ENCODE assay signal across 11 cellular contexts in genomic region chr1:155871390-155871789, GRCh38. TPM values are rescaled to one million over a fixed set of nuclear protein-coding genes. Genes with fewer than 3 reads are reported as not detected.
DNase-seq lines count a peak whose midpoint lies in the region; ATAC-seq and TF ChIP-seq lines count a peak whose summit lies in the region.
"Had no signal": no experiment of that assay in that cellular context is flagged by ENCODE, and none has a peak within 500 bp of the region (broad histone marks: within the 10 kb centered on the region; RNA-seq: fewer than 3 reads in every experiment).

No MANE protein-coding gene starts in this region.

- H3K27me3 Mint-ChIP-seq in activated CD8-positive, alpha-beta T cell treated with anti-CD3 and anti-CD28 coated beads, Interleukin-2, amount 10 ng/mL, durations not matched to agents 7 days and 5 days (ENCODE audit: low read depth): no peaks in the 10 kb centered on the region
- no peaks in the 10 kb centered on the region for H3K27me3 Mint-ChIP-seq in activated CD8-positive, alpha-beta T cell treated with anti-CD3 and anti-CD28 coated beads for 36 hours
- H3K27me3 Mint-ChIP-seq: naive thymus-derived CD8-positive, alpha-beta T cell had no signal

- no peak overlapping the region for H3K4me3 ChIP-seq in right atrium auricular region
- no peak overlapping the region for H3K4me3 ChIP-seq in thyroid gland (replicated peaks in 1 of 3)

- no peaks in the 10 kb centered on the region for H3K9me3 ChIP-seq in right atrium auricular region
- H3K9me3 ChIP-seq in thyroid gland: no peaks in the 10 kb centered on the region

- no peak for TF ChIP-seq CTCF in activated CD8-positive, alpha-beta T cell treated with anti-CD3 and anti-CD28 coated beads for 36 hours (IDR thresholded peaks at IDR 0.05)
- TF ChIP-seq CTCF in right atrium auricular region (IDR thresholded peaks at IDR 0.05) (no peak), thyroid gland (IDR thresholded peaks at IDR 0.05) (no peak), omental fat pad (IDR thresholded peaks at IDR 0.05) (no peak)

- H3K27ac ChIP-seq in right atrium auricular region (peak overlapping the region; percentile 60 to 65), thyroid gland (no peak overlapping the region)

- H3K4me1 Mint-ChIP-seq in activated CD8-positive, alpha-beta T cell treated with anti-CD3 and anti-CD28 coated beads, Interleukin-2, amount 10 ng/mL, durations not matched to agents 7 days and 5 days (ENCODE audit: low read depth): no peaks in the 10 kb centered on the region
- H3K4me1 Mint-ChIP-seq in activated CD8-positive, alpha-beta T cell treated with anti-CD3 and anti-CD28 coated beads for 36 hours (ENCODE audit: low read depth): no peaks in the 10 kb centered on the region
- H3K4me1 Mint-ChIP-seq: naive thymus-derived CD8-positive, alpha-beta T cell had no signal

- 20% methylated on average over 1 of the region's 1 CpG; no CpG with 5 or more reads in 1 of the 2 donors for WGBS in thyroid gland, 2 donors

- no peaks in the 10 kb centered on the region for H3K9me3 Mint-ChIP-seq in activated CD8-positive, alpha-beta T cell treated with anti-CD3 and anti-CD28 coated beads, Interleukin-2, amount 10 ng/mL, durations not matched to agents 7 days and 5 days (ENCODE audit: insufficient read depth)
- no peaks in the 10 kb centered on the region for H3K9me3 Mint-ChIP-seq in activated CD8-positive, alpha-beta T cell treated with anti-CD3 and anti-CD28 coated beads for 36 hours
- H3K9me3 Mint-ChIP-seq: naive thymus-derived CD8-positive, alpha-beta T cell had no signal

- H3K4me1 ChIP-seq in right atrium auricular region (peaks cover 0 to 20% of the 10 kb centered on the region in 2 donors), thyroid gland (peaks cover 0 to 9% of the 10 kb centered on the region in 2 donors)

- POLR2A ChIA-PET in activated CD8-positive, alpha-beta T cell treated with anti-CD3 and anti-CD28 coated beads, Interleukin-2, amount 10 ng/mL, durations not matched to agents 7 days and 5 days (lab: Charles Lee): interaction anchor here (2.7 kb wide), 1 partner anchor 12 kb away, joined by 8 read pairs; the partner anchor contains the start of gene SYT11
- POLR2A ChIA-PET in activated CD8-positive, alpha-beta T cell treated with anti-CD3 and anti-CD28 coated beads for 36 hours (lab: Charles Lee): interaction anchor here (1.3 to 1.5 kb wide), 4 partner anchors 11 to 63 kb away, joined by 3 to 5 read pairs (median 4); partner anchors contain the start of gene KHDC4

- H3K36me3 ChIP-seq in right atrium auricular region (no peaks in the 10 kb centered on the region), thyroid gland (no peaks in the 10 kb centered on the region)

- H3K27ac Mint-ChIP-seq in activated CD8-positive, alpha-beta T cell treated with anti-CD3 and anti-CD28 coated beads, Interleukin-2, amount 10 ng/mL, durations not matched to agents 7 days and 5 days: peak overlapping the region; percentile 18
- H3K27ac Mint-ChIP-seq in activated CD8-positive, alpha-beta T cell treated with anti-CD3 and anti-CD28 coated beads for 36 hours: no peak overlapping the region
- H3K27ac Mint-ChIP-seq: naive thymus-derived CD8-positive, alpha-beta T cell had no signal

- no peak for DNase-seq in activated CD8-positive, alpha-beta T cell treated with anti-CD3 and anti-CD28 coated beads, Interleukin-2, amount 10 ng/mL, durations not matched to agents 7 days and 5 days
- DNase-seq in activated CD8-positive, alpha-beta T cell treated with anti-CD3 and anti-CD28 coated beads for 36 hours: no peak
- peak; percentile 82 for DNase-seq in astrocyte of the hippocampus (ENCODE audit: low read depth, low spot score)
- DNase-seq in right atrium auricular region (ENCODE audit: low spot score): peak; percentile 60
- DNase-seq in thyroid gland: peak; percentile 84 to 87
- DNase-seq in omental fat pad (ENCODE audit: low spot score): no peak
- DNase-seq: ACHN; naive thymus-derived CD8-positive, alpha-beta T cell; NCI-H226 had no signal

- intact Hi-C loops in activated CD8-positive, alpha-beta T cell treated with anti-CD3 and anti-CD28 coated beads for 36 hours (cut with micrococcal nuclease): no loop called here
- intact Hi-C loops in thyroid gland (cut with DNase I): no loop called here

- no peaks in the 10 kb centered on the region for H3K36me3 Mint-ChIP-seq in activated CD8-positive, alpha-beta T cell treated with anti-CD3 and anti-CD28 coated beads, Interleukin-2, amount 10 ng/mL, durations not matched to agents 7 days and 5 days (ENCODE audit: low read depth)
- no peaks in the 10 kb centered on the region for H3K36me3 Mint-ChIP-seq in activated CD8-positive, alpha-beta T cell treated with anti-CD3 and anti-CD28 coated beads for 36 hours (ENCODE audit: low read depth)
- H3K36me3 Mint-ChIP-seq: naive thymus-derived CD8-positive, alpha-beta T cell had no signal

- no peak overlapping the region for H3K4me3 Mint-ChIP-seq in activated CD8-positive, alpha-beta T cell treated with anti-CD3 and anti-CD28 coated beads, Interleukin-2, amount 10 ng/mL, durations not matched to agents 7 days and 5 days
- H3K4me3 Mint-ChIP-seq in activated CD8-positive, alpha-beta T cell treated with anti-CD3 and anti-CD28 coated beads for 36 hours: no peak overlapping the region
- H3K4me3 Mint-ChIP-seq: naive thymus-derived CD8-positive, alpha-beta T cell had no signal

- H3K27me3 ChIP-seq in right atrium auricular region: no peaks in the 10 kb centered on the region
- H3K27me3 ChIP-seq in thyroid gland: no peaks in the 10 kb centered on the region

- TF ChIP-seq POLR2A in thyroid gland (IDR thresholded peaks at IDR 0.05): no peak

- ATAC-seq in activated CD8-positive, alpha-beta T cell treated with anti-CD3 and anti-CD28 coated beads, Interleukin-2, amount 10 ng/mL, durations not matched to agents 7 days and 5 days: no peak
- no peak for ATAC-seq in activated CD8-positive, alpha-beta T cell treated with anti-CD3 and anti-CD28 coated beads for 36 hours
- ATAC-seq in HG03520 (IDR thresholded peaks at IDR 0.05; ENCODE audit: unreplicated experiment) (no peak), HG03565 (IDR thresholded peaks at IDR 0.05; ENCODE audit: unreplicated experiment) (no peak), omental fat pad (ENCODE audit: low FRiP score) (no peak)
- ATAC-seq: naive thymus-derived CD8-positive, alpha-beta T cell had no signal

- CTCF ChIA-PET in activated CD8-positive, alpha-beta T cell treated with anti-CD3 and anti-CD28 coated beads, Interleukin-2, amount 10 ng/mL, durations not matched to agents 7 days and 5 days (lab: Charles Lee): no interaction called here
- CTCF ChIA-PET in activated CD8-positive, alpha-beta T cell treated with anti-CD3 and anti-CD28 coated beads for 36 hours (lab: Charles Lee): interaction anchor here (1.9 kb wide), 1 partner anchor 8 kb away, joined by 5 read pairs; no protein-coding TSS in a partner anchor

RNA-seq across cellular contexts. Expression of gene SYT11, which starts 12.0 kb away (rescaled TPM):
- 10 to 100 TPM; 11.9 to 12.2 TPM for total RNA-seq in activated CD8-positive, alpha-beta T cell treated with anti-CD3 and anti-CD28 coated beads, Interleukin-2, amount 10 ng/mL, durations not matched to agents 7 days and 5 days
- 1 to 10 TPM; 8.7 to 9.2 TPM for total RNA-seq in activated CD8-positive, alpha-beta T cell treated with anti-CD3 and anti-CD28 coated beads for 36 hours
- total RNA-seq in right atrium auricular region (10 to 100 TPM; 15.5 to 21.5 TPM), thyroid gland (1 to 10 TPM; 3.3 to 9.1 (median 3.6) TPM), omental fat pad (10 to 100 TPM in 1 of 4 donors, 1 to 10 TPM in 3; 4.2 to 11.2 (median 6.2) TPM)

RNA-seq across cellular contexts. Expression of gene GON4L, which starts 14.4 kb away (rescaled TPM):
- 10 to 100 TPM; 64.8 to 70.3 TPM for total RNA-seq in activated CD8-positive, alpha-beta T cell treated with anti-CD3 and anti-CD28 coated beads, Interleukin-2, amount 10 ng/mL, durations not matched to agents 7 days and 5 days
- 10 to 100 TPM; 43.4 to 46.8 TPM for total RNA-seq in activated CD8-positive, alpha-beta T cell treated with anti-CD3 and anti-CD28 coated beads for 36 hours
- 10 to 100 TPM; 14.9 to 22.4 TPM for total RNA-seq in right atrium auricular region
- total RNA-seq in thyroid gland: 10 to 100 TPM; 32.3 to 64.9 (median 43.6) TPM
- 10 to 100 TPM; 21.5 to 52.0 (median 37.9) TPM for total RNA-seq in omental fat pad

RNA-seq across cellular contexts. Expression of gene RIT1, which starts 39.8 kb away (rescaled TPM):
- 10 to 100 TPM; 26.0 to 26.4 TPM for total RNA-seq in activated CD8-positive, alpha-beta T cell treated with anti-CD3 and anti-CD28 coated beads, Interleukin-2, amount 10 ng/mL, durations not matched to agents 7 days and 5 days
- total RNA-seq in activated CD8-positive, alpha-beta T cell treated with anti-CD3 and anti-CD28 coated beads for 36 hours: 10 to 100 TPM; 21.6 to 24.1 TPM
- total RNA-seq in right atrium auricular region: 10 to 100 TPM; 13.3 to 25.3 TPM
- 10 to 100 TPM; 19.5 to 32.6 (median 27.4) TPM for total RNA-seq in thyroid gland
- 10 to 100 TPM; 27.1 to 38.5 (median 32.9) TPM for total RNA-seq in omental fat pad

Comparison
In these comparisons a context has a peak if more than half of its experiments do, and no peak if none do; other contexts are left out.
1. DNase-seq: peak in astrocyte of the hippocampus (single experiment), right atrium auricular region (single experiment) and thyroid gland (2 of 2); none in activated CD8-positive, alpha-beta T cell treated with anti-CD3 and anti-CD28 coated beads, Interleukin-2, amount 10 ng/mL, durations not matched to agents 7 days and 5 days (single experiment), activated CD8-positive, alpha-beta T cell treated with anti-CD3 and anti-CD28 coated beads for 36 hours (single experiment) and omental fat pad (single experiment).
2. H3K27ac ChIP-seq: peak in right atrium auricular region (2 of 2); none in thyroid gland (0 of 3).